17 cellular contexts compared by ENCODE assay signal in genomic region chr14:82385043-82385442, GRCh38.
DNase-seq lines count a peak whose midpoint lies in the region; ATAC-seq and TF ChIP-seq lines count a peak whose summit lies in the region.
"Had no signal": no experiment of that assay in that cellular context is flagged by ENCODE, and none has a peak within 500 bp of the region (broad histone marks: within the 10 kb centered on the region; RNA-seq: fewer than 3 reads in every experiment).

No MANE protein-coding gene starts in this region.

- POLR2A ChIA-PET in PC-3 (lab: Charles Lee; ENCODE audit: unreplicated experiment): no interaction called here

- peak; percentile 78 for DNase-seq in DMS79 (lab: John Stamatoyannopoulos, UW)
- DNase-seq in NCI-H146 (lab: John Stamatoyannopoulos, UW): peak; percentile 88
- DNase-seq in PC-3: peak; percentile 28
- DNase-seq in fibroblast of the conjunctiva (ENCODE audit: low read depth): peak; percentile 14
- no peak for DNase-seq in germinal center (ENCODE audit: low spot score)
- DNase-seq in Right ventricle myocardium inferior (ENCODE audit: missing footprints): no peak
- DNase-seq in heart right ventricle: no peak
- DNase-seq: activated CD4-positive, alpha-beta T cell treated with anti-CD3 and anti-CD28 coated beads, Interleukin-2, amount 10 ng/mL, durations not matched to agents 24 days and 14 days; activated CD8-positive, alpha-beta memory T cell treated with anti-CD3 and anti-CD28 coated beads, Interleukin-2, amount 10 ng/mL, durations not matched to agents 7 days and 5 days; cerebellar nuclear complex; effector CD4-positive, alpha-beta T cell; NCI-H2029 treated with DMSO at 0.1 percent for 48 hours; PC-9; SJCRH30 had no signal

- H3F3A ChIP-seq in PC-3 (ENCODE audit: low read length, unreplicated experiment): no peaks in the 10 kb centered on the region

- intact Hi-C loops in PC-3 (cut with micrococcal nuclease) (no loop called here), Right ventricle myocardium inferior (cut with DNase I) (no loop called here), heart right ventricle (cut with DNase I) (no loop called here)

- H3K4me2 ChIP-seq in PC-3 (ENCODE audit: low read length): no peak overlapping the region
- H3K4me2 ChIP-seq: PC-9 had no signal

- H3K9ac ChIP-seq in PC-3 (ENCODE audit: low read length): no peak overlapping the region

- TF ChIP-seq CTCF in PC-3 (conservative IDR thresholded peaks at IDR 0.05; ENCODE audit: low read depth, low read length): no peak
- no peak for TF ChIP-seq CTCF in heart right ventricle (IDR thresholded peaks at IDR 0.05)

- H3K27me3 ChIP-seq in PC-3 (ENCODE audit: low read length): no peaks in the 10 kb centered on the region
- no peaks in the 10 kb centered on the region for H3K27me3 ChIP-seq in heart right ventricle
- H3K27me3 ChIP-seq: SJCRH30, suprapubic skin had no signal

- CTCF ChIA-PET in PC-3 (lab: Charles Lee): no interaction called here

- H4K20me1 ChIP-seq in PC-3 (ENCODE audit: low read length): no peaks in the 10 kb centered on the region

- H3K9me3 ChIP-seq in PC-3 (ENCODE audit: low read length) (peaks cover 4% of the 10 kb centered on the region), heart right ventricle (peaks cover 0 to 15% (median 0%) of the 10 kb centered on the region in 11 donors)
- H3K9me3 ChIP-seq: SJCRH30, suprapubic skin had no signal

- no peak for ATAC-seq in PC-3
- ATAC-seq in GM19455 (IDR thresholded peaks at IDR 0.05; ENCODE audit: unreplicated experiment): no peak
- ATAC-seq in Right ventricle myocardium inferior: no peak
- ATAC-seq in heart right ventricle: no peak
- ATAC-seq: activated CD8-positive, alpha-beta memory T cell treated with anti-CD3 and anti-CD28 coated beads, Interleukin-2, amount 10 ng/mL, durations not matched to agents 7 days and 5 days had no signal

- H3K36me3 ChIP-seq in PC-3 (ENCODE audit: low read depth, low read length): no peaks in the 10 kb centered on the region
- H3K36me3 ChIP-seq in heart right ventricle: no peaks in the 10 kb centered on the region
- H3K36me3 ChIP-seq: SJCRH30, suprapubic skin had no signal

- H3K79me2 ChIP-seq in PC-3 (ENCODE audit: low read length): no peaks in the 10 kb centered on the region

- BruUV-seq in PC-3 (replicated peaks; lab: Mats Ljungman, UMichigan): no TSS peak

- H3K27ac ChIP-seq in PC-3 (ENCODE audit: low read length) (no peak overlapping the region), heart right ventricle (no peak overlapping the region)
- H3K27ac ChIP-seq: C4-2B, PC-9, SJCRH30, suprapubic skin had no signal

- H3K4me1 ChIP-seq in PC-3 (ENCODE audit: insufficient read depth, low read length) (no peaks in the 10 kb centered on the region), heart right ventricle (no peaks in the 10 kb centered on the region)
- H3K4me1 ChIP-seq: SJCRH30 had no signal

- H3K4me3 ChIP-seq in PC-3 (ENCODE audit: low read length) (no peak overlapping the region), heart right ventricle (no peak overlapping the region)
- H3K4me3 ChIP-seq: PC-9, SJCRH30, suprapubic skin had no signal

- H2AFZ ChIP-seq in PC-3 (ENCODE audit: low read length): no peak overlapping the region
- H2AFZ ChIP-seq: PC-9 had no signal

- no peaks in the 10 kb centered on the region for H3K9me2 ChIP-seq in PC-3 (replicated peaks; ENCODE audit: low read length)

Comparison
In these comparisons a context has a peak if more than half of its experiments do, and no peak if none do; other contexts are left out.
1. DNase-seq: peak in DMS79 (single experiment), NCI-H146 (single experiment), PC-3 (single experiment) and fibroblast of the conjunctiva (single experiment); none in germinal center (single experiment), Right ventricle myocardium inferior (single experiment) and heart right ventricle (0 of 2).